Comparison of ENCODE assay signal across 8 cellular contexts in the genomic region with DNA sequence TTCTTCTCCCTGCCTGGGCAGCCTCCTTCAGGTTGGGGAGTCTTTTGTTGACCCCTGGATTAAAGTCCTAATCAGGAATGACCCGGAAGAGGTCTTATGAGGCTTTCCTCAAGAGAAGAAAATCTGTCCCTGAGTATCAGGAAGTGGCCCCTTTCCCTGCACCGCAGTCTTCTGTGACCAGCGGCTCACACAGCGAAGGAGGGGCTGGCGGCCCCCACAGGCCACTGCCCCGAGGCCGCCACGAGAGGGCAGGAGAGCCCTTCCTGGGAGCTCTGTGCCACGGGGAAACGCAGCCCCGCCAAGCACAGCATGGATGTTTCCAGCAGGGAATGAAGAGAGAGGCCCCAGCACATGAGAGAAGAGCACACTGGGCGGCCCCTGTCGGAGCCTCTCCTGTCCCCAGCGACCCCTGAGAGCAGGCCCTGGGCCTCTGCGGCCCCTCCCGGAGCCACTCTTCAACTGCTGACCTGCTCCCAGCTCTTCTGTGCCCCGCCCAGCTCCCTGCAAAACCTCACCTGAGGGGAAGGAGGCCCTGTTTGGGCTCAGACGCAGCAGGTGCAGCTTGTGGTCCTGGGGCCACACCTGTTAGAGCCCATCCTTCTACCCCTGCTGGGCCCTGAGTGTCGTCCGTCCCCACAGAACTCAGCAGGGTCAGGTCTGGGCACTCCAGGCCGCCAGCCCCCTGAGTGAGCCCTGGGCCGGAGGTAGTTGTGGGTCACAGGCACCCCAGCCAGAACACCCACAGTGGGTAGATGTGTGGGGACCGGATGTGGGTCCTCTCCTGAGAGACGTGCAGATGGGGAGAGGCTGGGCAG. TPM values are rescaled to one million over a fixed set of nuclear protein-coding genes. Genes with fewer than 3 reads are reported as not detected.
DNase-seq lines count a peak whose midpoint lies in the region; ATAC-seq, FAIRE-seq and TF ChIP-seq lines count a peak whose summit lies in the region.

No MANE protein-coding gene starts in this region.

- no peak for TF ChIP-seq POLR2A in A549 (IDR thresholded peaks at IDR 0.05; ENCODE audit: low read length)

- no peak for TF ChIP-seq EP300 in A549 (IDR thresholded peaks at IDR 0.05)

- H3K36me3 ChIP-seq in brain microvascular endothelial cell (replicated peaks) (no peaks in the 10 kb centered on the region), smooth muscle cell (ENCODE audit: low read depth) (no peaks in the 10 kb centered on the region)

- TF ChIP-seq CTCF in A549 (IDR thresholded peaks at IDR 0.05): peak; percentile 88
- TF ChIP-seq CTCF in WI38 (IDR thresholded peaks at IDR 0.05; ENCODE audit: low read depth, low read length): peak; percentile 99
- peak; percentile 99 for TF ChIP-seq CTCF in brain microvascular endothelial cell (IDR thresholded peaks at IDR 0.05; ENCODE audit: low read depth, low read length, missing control alignments)
- TF ChIP-seq CTCF in smooth muscle cell (IDR thresholded peaks at IDR 0.05; ENCODE audit: borderline replicate concordance, insufficient read depth, poor library complexity, severe bottlenecking): peak; percentile 99

- H3K4me2 ChIP-seq in A549: peak overlapping the region; percentile 59
- H3K4me2 ChIP-seq in smooth muscle cell: peak overlapping the region; percentile 75

- TF ChIP-seq RAD21 in A549 (conservative IDR thresholded peaks at IDR 0.05 in 1 of 2, IDR thresholded peaks at IDR 0.05 in 1 of 2): peak; percentile 94 to 97

- no peaks in the 10 kb centered on the region for H3K9me3 Mint-ChIP-seq in immature natural killer cell

- H3K36me3 Mint-ChIP-seq in immature natural killer cell: no peaks in the 10 kb centered on the region

- no peak overlapping the region for H2AFZ ChIP-seq in smooth muscle cell (ENCODE audit: low read depth)

- H3K4me3 ChIP-seq in A549: no peak overlapping the region
- H3K4me3 ChIP-seq in WI38 (ENCODE audit: low read depth, low read length): no peak overlapping the region
- H3K4me3 ChIP-seq in brain microvascular endothelial cell (ENCODE audit: low read depth, low read length): no peak overlapping the region
- H3K4me3 ChIP-seq in smooth muscle cell: no peak overlapping the region

- DNase-seq in A549 (ENCODE audit: low read depth in 1 of 2, low spot score in 1 of 2) (peak; percentile 68 to 77), NCI-H2196 (lab: John Stamatoyannopoulos, UW; ENCODE audit: unreplicated experiment) (peak; percentile 84), brain microvascular endothelial cell (peak; percentile 79), immature natural killer cell (peak; percentile 71 to 73 (median 72)), smooth muscle cell (lab: John Stamatoyannopoulos, UW; ENCODE audit: unreplicated experiment) (peak; percentile 67)

- peak overlapping the region in 3 of 6 donors; percentile 21 to 55 (median 37) for H3K27ac Mint-ChIP-seq in immature natural killer cell

- H3K27me3 Mint-ChIP-seq in immature natural killer cell (ENCODE audit: low read depth in 3 of 3): peaks cover 8 to 25% (median 8%) of the 10 kb centered on the region in 3 donors

- ATAC-seq in A549 (peak; percentile 84 to 91), GM19463 (IDR thresholded peaks at IDR 0.05; ENCODE audit: unreplicated experiment) (peak; percentile 38), HG03342 (IDR thresholded peaks at IDR 0.05; ENCODE audit: unreplicated experiment) (no peak)

- H3K27me3 ChIP-seq in brain microvascular endothelial cell (replicated peaks) (no peaks in the 10 kb centered on the region), smooth muscle cell (ENCODE audit: low read depth) (no peaks in the 10 kb centered on the region)

- no peak for FAIRE-seq in A549 (lab: Jason Lieb, UNC)

- H3K4me3 Mint-ChIP-seq in immature natural killer cell: peak overlapping the region in 3 of 5 donors; percentile 58 to 61 (median 58)

- 3% methylated on average over 12 of the region's 24 CpGs for WGBS in A549 (ENCODE audit: missing lambda C conversion rate)
- 30% methylated on average over 24 of the region's 24 CpGs for WGBS in smooth muscle cell (ENCODE audit: low lambda C conversion rate)

- H4K20me1 ChIP-seq in smooth muscle cell (ENCODE audit: low read depth): peaks cover 5% of the 10 kb centered on the region

- CTCF ChIA-PET in A549 (lab: Yijun Ruan, JAX): interaction anchor here (0.8 to 8.3 kb wide), 42 partner anchors 8 to 1210 kb away, joined by 3 to 97 read pairs (median 4); no protein-coding TSS in a partner anchor

- H3K9me3 ChIP-seq in A549 (no peaks in the 10 kb centered on the region), smooth muscle cell (replicated peaks; ENCODE audit: low read depth) (no peaks in the 10 kb centered on the region)

- H3K9ac ChIP-seq in smooth muscle cell (ENCODE audit: low read depth): no peak overlapping the region

- H3K4me1 ChIP-seq in A549 (peaks cover 15% of the 10 kb centered on the region), smooth muscle cell (ENCODE audit: low read depth) (peaks cover 33% of the 10 kb centered on the region)

- H3K4me1 Mint-ChIP-seq in immature natural killer cell: peaks cover 12 to 24% of the 10 kb centered on the region in 2 donors

- H3F3A ChIP-seq in smooth muscle cell (ENCODE audit: low read depth): peaks cover 42% of the 10 kb centered on the region

- peak overlapping the region; percentile 76 to 88 for H3K27ac ChIP-seq in A549
- H3K27ac ChIP-seq in brain microvascular endothelial cell: peak overlapping the region; percentile 100
- peak overlapping the region; percentile 98 for H3K27ac ChIP-seq in smooth muscle cell (ENCODE audit: low read depth)

- peaks cover 28% of the 10 kb centered on the region for H3K79me2 ChIP-seq in smooth muscle cell (ENCODE audit: low read depth)

- POLR2A ChIA-PET in A549 (lab: Yijun Ruan, JAX): interaction anchor here (0.7 kb wide), 1 partner anchor 74 kb away, joined by 3 read pairs; no protein-coding TSS in a partner anchor

- in situ Hi-C loops in brain microvascular endothelial cell (cut with HindIII; ENCODE audit: low pct_ligation_motif_present, low sequenced_read_pairs): no loop called here

TF ChIP-seq in A549, 52 proteins besides CTCF, POLR2A, EP300 and RAD21 (continues in another document):
- TF ChIP-seq MYC (IDR thresholded peaks at IDR 0.05; ENCODE audit: borderline replicate concordance, low read length): no peak
- no peak for TF ChIP-seq PBX3 (IDR thresholded peaks at IDR 0.05)
- TF ChIP-seq, protein P1, sequence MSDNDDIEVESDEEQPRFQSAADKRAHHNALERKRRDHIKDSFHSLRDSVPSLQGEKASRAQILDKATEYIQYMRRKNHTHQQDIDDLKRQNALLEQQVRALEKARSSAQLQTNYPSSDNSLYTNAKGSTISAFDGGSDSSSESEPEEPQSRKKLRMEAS (IDR thresholded peaks at IDR 0.05): peak; percentile 53; the same call in 1 of the 2 replicates
- TF ChIP-seq BCL3 (IDR thresholded peaks at IDR 0.05): no peak
- no peak for TF ChIP-seq GATA3 (IDR thresholded peaks at IDR 0.05; ENCODE audit: borderline replicate concordance)
- no peak for TF ChIP-seq ZFP36 (IDR thresholded peaks at IDR 0.05; ENCODE audit: borderline replicate concordance, partially characterized antibody)
- TF ChIP-seq RCOR1 (IDR thresholded peaks at IDR 0.05; ENCODE audit: low read depth, low read length): no peak
- TF ChIP-seq E2F6 (IDR thresholded peaks at IDR 0.05; ENCODE audit: borderline replicate concordance, low read depth): no peak
- no peak for TF ChIP-seq CBX2 (IDR thresholded peaks at IDR 0.05; ENCODE audit: borderline replicate concordance, low read depth)
- TF ChIP-seq ELK1 (IDR thresholded peaks at IDR 0.05; ENCODE audit: low read depth, low read length): no peak

RNA-seq across cellular contexts. Expression of gene POFUT2, which starts 4.9 kb away (rescaled TPM):
- polyA plus RNA-seq in A549 (2011; rRNA removed): 10.5 and 10.7 TPM in 2 replicates
- 10.3 and 12.3 TPM in 2 replicates for polyA plus RNA-seq in A549 (2012; cell fraction: cytosol; rRNA removed)
- 53.6 and 61.8 TPM in 2 replicates for polyA plus RNA-seq in A549 (2012; cell fraction: nucleus; rRNA removed)
- 14.7 to 16.6 TPM (median 16.1 TPM) in 3 replicates for polyA plus RNA-seq in A549 (2017; fragmentation: RNase III; extraction: RNeasy Plus Mini Kit Qiagen cat#74134 plus additional on column Dnase treatment)
- polyA minus RNA-seq in A549 (2011; rRNA and poly(A)+ RNA removed): 6.4 and 11.6 TPM in 2 replicates
- 1 to 10 TPM; 1.1 to 5.2 (median 4.7) TPM for polyA plus RNA-seq in immature natural killer cell
- 32.1 and 58.3 TPM in 2 replicates for total RNA-seq in smooth muscle cell
- polyA plus RNA-seq in smooth muscle cell: 69.6 and 70.0 TPM in 2 replicates
